17 cellular contexts compared by ENCODE assay signal in genomic region chr10:77085344-77085743, GRCh38.
DNase-seq lines count a peak whose midpoint lies in the region; ATAC-seq and TF ChIP-seq lines count a peak whose summit lies in the region.
"Had no signal": no experiment of that assay in that cellular context is flagged by ENCODE, and none has a peak within 500 bp of the region (broad histone marks: within the 10 kb centered on the region; RNA-seq: fewer than 3 reads in every experiment).

No MANE protein-coding gene starts in this region.

- TF ChIP-seq EP300 in gastroesophageal sphincter (IDR thresholded peaks at IDR 0.05) (no peak), sigmoid colon (IDR thresholded peaks at IDR 0.05) (peak in 2 of 4 donors; percentile 9 to 11)

- WGBS in gastroesophageal sphincter (ENCODE audit: low coverage in 1 of 2), 2 donors, result 33 to 42% methylated on average over 4 of the region's 4 CpGs
- 82 to 84% methylated on average over 4 of the region's 4 CpGs for WGBS in sigmoid colon, 2 donors

- H3K36me3 Mint-ChIP-seq in nephron (ENCODE audit: low read depth), result peaks cover 3% of the 10 kb centered on the region
- H3K36me3 Mint-ChIP-seq: CD4-positive, alpha-beta memory T cell had no signal

- no peak for TF ChIP-seq CTCF in gastroesophageal sphincter (IDR thresholded peaks at IDR 0.05)
- no peak for TF ChIP-seq CTCF in nephron (IDR thresholded peaks at IDR 0.05; ENCODE audit: unreplicated experiment in 3 of 3)
- TF ChIP-seq CTCF in sigmoid colon (IDR thresholded peaks at IDR 0.05), result no peak
- no peak for TF ChIP-seq CTCF in WERI-Rb-1 (IDR thresholded peaks at IDR 0.05; ENCODE audit: low read depth, low read length)

- intact Hi-C loops in sigmoid colon (cut with DNase I) (no loop called here), Right ventricle myocardium superior (cut with DNase I) (no loop called here)

- TF ChIP-seq POLR2A in gastroesophageal sphincter (IDR thresholded peaks at IDR 0.05) (no peak), sigmoid colon (IDR thresholded peaks at IDR 0.05) (no peak)

- DNase-seq in sigmoid colon (no peak), amniotic stem cell (lab: John Stamatoyannopoulos, UW) (no peak), WERI-Rb-1 (no peak), Right ventricle myocardium superior (no peak)
- DNase-seq: C1 segment of cervical spinal cord; Calu3; CD4-positive, alpha-beta memory T cell; COR-L47; DMS53; DMS79 treated with DMSO at 0.1 percent for 48 hours; GF-D8; HFFc6 had no signal

- peaks cover 0 to 28% of the 10 kb centered on the region in 2 donors for H3K36me3 ChIP-seq in gastroesophageal sphincter
- H3K36me3 ChIP-seq in sigmoid colon, result peaks cover 4 to 23% (median 7%) of the 10 kb centered on the region in 4 donors
- H3K36me3 ChIP-seq in WERI-Rb-1, result no peaks in the 10 kb centered on the region
- H3K36me3 ChIP-seq: HAP-1 had no signal

- peaks cover 9% of the 10 kb centered on the region for H3K27me3 Mint-ChIP-seq in nephron (ENCODE audit: low read depth)
- H3K27me3 Mint-ChIP-seq: CD4-positive, alpha-beta memory T cell had no signal

- no peaks in the 10 kb centered on the region for H3K9me3 Mint-ChIP-seq in nephron
- H3K9me3 Mint-ChIP-seq: GM23338, HFFc6 had no signal

- H3K9me3 ChIP-seq in gastroesophageal sphincter, result no peaks in the 10 kb centered on the region
- no peaks in the 10 kb centered on the region for H3K9me3 ChIP-seq in sigmoid colon
- no peaks in the 10 kb centered on the region for H3K9me3 ChIP-seq in WERI-Rb-1 (ENCODE audit: severe bottlenecking)
- H3K9me3 ChIP-seq: HAP-1 had no signal

- H3K4me3 ChIP-seq in gastroesophageal sphincter, result no peak overlapping the region
- no peak overlapping the region for H3K4me3 ChIP-seq in sigmoid colon
- H3K4me3 ChIP-seq in WERI-Rb-1 (ENCODE audit: low read depth, low read length), result no peak overlapping the region
- H3K4me3 ChIP-seq: GM23338, HAP-1 had no signal

- H3K4me3 Mint-ChIP-seq in nephron, result no peak overlapping the region
- H3K4me3 Mint-ChIP-seq: CD4-positive, alpha-beta memory T cell; GM23338; HFFc6 had no signal

- no peak for ATAC-seq in gastroesophageal sphincter
- ATAC-seq in Right ventricle myocardium superior (ENCODE audit: poor library complexity), result no peak
- ATAC-seq in HG02884 (IDR thresholded peaks at IDR 0.05; ENCODE audit: unreplicated experiment), result no peak
- ATAC-seq: GM23338 had no signal

- no peaks in the 10 kb centered on the region for H3K27me3 ChIP-seq in gastroesophageal sphincter
- no peaks in the 10 kb centered on the region for H3K27me3 ChIP-seq in sigmoid colon
- no peaks in the 10 kb centered on the region for H3K27me3 ChIP-seq in WERI-Rb-1 (ENCODE audit: insufficient read depth, low read depth, severe bottlenecking)

- H3K27ac ChIP-seq in gastroesophageal sphincter (peak overlapping the region; percentile 79 to 88 (median 84)), sigmoid colon (peak overlapping the region; percentile 50 to 83 (median 76)), WERI-Rb-1 (no peak overlapping the region)

- H3K4me1 Mint-ChIP-seq in nephron, result peaks cover 31% of the 10 kb centered on the region
- H3K4me1 Mint-ChIP-seq: CD4-positive, alpha-beta memory T cell had no signal

- peak overlapping the region in 2 of 3 experiments; percentile 58 to 64 for H3K27ac Mint-ChIP-seq in nephron
- H3K27ac Mint-ChIP-seq: CD4-positive, alpha-beta memory T cell; GM23338; HFFc6 had no signal

- H3K4me1 ChIP-seq in gastroesophageal sphincter, result peaks cover 4 to 54% (median 9%) of the 10 kb centered on the region in 3 donors
- peaks cover 0 to 58% (median 53%) of the 10 kb centered on the region in 4 donors for H3K4me1 ChIP-seq in sigmoid colon
- H3K4me1 ChIP-seq: HAP-1 had no signal
